8 cellular contexts compared by ENCODE assay signal in genomic region chr15:31360843-31361763, GRCh38. TPM values are rescaled to one million over a fixed set of nuclear protein-coding genes. Genes with fewer than 3 reads are reported as not detected.
A peak's percentile ranks its signal among the peaks of the same experiment; 100 is the strongest.
DNase-seq lines count a peak whose midpoint lies in the region; ATAC-seq lines count a peak whose summit lies in the region.

No MANE protein-coding gene starts in this region.

- H3K27me3 Mint-ChIP-seq in activated CD8-positive, alpha-beta memory T cell treated with anti-CD3 and anti-CD28 coated beads, Interleukin-2, amount 10 ng/mL, durations not matched to agents 7 days and 5 days, result no peaks in the 10 kb centered on the region

- H3K36me3 Mint-ChIP-seq in activated CD8-positive, alpha-beta memory T cell treated with anti-CD3 and anti-CD28 coated beads, Interleukin-2, amount 10 ng/mL, durations not matched to agents 7 days and 5 days, result peaks cover 26% of the 10 kb centered on the region
- H3K36me3 Mint-ChIP-seq in stimulated activated effector memory CD8-positive, alpha-beta T cell treated with anti-CD3 and anti-CD28 coated beads, Interleukin-12 subunit alpha, Interleukin-12 subunit beta, amount 100 ng/mL, for 72 hours, result peaks cover 84% of the 10 kb centered on the region

- peak overlapping the region; percentile 72 for H3K4me3 Mint-ChIP-seq in activated CD8-positive, alpha-beta memory T cell treated with anti-CD3 and anti-CD28 coated beads, Interleukin-2, amount 10 ng/mL, durations not matched to agents 7 days and 5 days
- peak overlapping the region; percentile 74 for H3K4me3 Mint-ChIP-seq in stimulated activated effector memory CD8-positive, alpha-beta T cell treated with anti-CD3 and anti-CD28 coated beads, Interleukin-12 subunit alpha, Interleukin-12 subunit beta, amount 100 ng/mL, for 72 hours

- CTCF ChIA-PET in activated CD8-positive, alpha-beta memory T cell treated with anti-CD3 and anti-CD28 coated beads, Interleukin-2, amount 10 ng/mL, durations not matched to agents 7 days and 5 days (lab: Charles Lee), result interaction anchor here (0.8 to 15.1 kb wide), 12 partner anchors 11 to 146 kb away, joined by 3 to 215 read pairs (median 6); no protein-coding TSS in a partner anchor

- H3K4me1 Mint-ChIP-seq in activated CD8-positive, alpha-beta memory T cell treated with anti-CD3 and anti-CD28 coated beads, Interleukin-2, amount 10 ng/mL, durations not matched to agents 7 days and 5 days, result peaks cover 100% of the 10 kb centered on the region
- peaks cover 100% of the 10 kb centered on the region for H3K4me1 Mint-ChIP-seq in stimulated activated effector memory CD8-positive, alpha-beta T cell treated with anti-CD3 and anti-CD28 coated beads, Interleukin-12 subunit alpha, Interleukin-12 subunit beta, amount 100 ng/mL, for 72 hours

- H3K9me3 Mint-ChIP-seq in activated CD8-positive, alpha-beta memory T cell treated with anti-CD3 and anti-CD28 coated beads, Interleukin-2, amount 10 ng/mL, durations not matched to agents 7 days and 5 days (ENCODE audit: low read depth), result no peaks in the 10 kb centered on the region
- no peaks in the 10 kb centered on the region for H3K9me3 Mint-ChIP-seq in stimulated activated effector memory CD8-positive, alpha-beta T cell treated with anti-CD3 and anti-CD28 coated beads, Interleukin-12 subunit alpha, Interleukin-12 subunit beta, amount 100 ng/mL, for 72 hours

- H3K27ac Mint-ChIP-seq in activated CD8-positive, alpha-beta memory T cell treated with anti-CD3 and anti-CD28 coated beads, Interleukin-2, amount 10 ng/mL, durations not matched to agents 7 days and 5 days, result peak overlapping the region; percentile 100
- peak overlapping the region; percentile 99 for H3K27ac Mint-ChIP-seq in stimulated activated effector memory CD8-positive, alpha-beta T cell treated with anti-CD3 and anti-CD28 coated beads, Interleukin-12 subunit alpha, Interleukin-12 subunit beta, amount 100 ng/mL, for 72 hours

- ATAC-seq in HG03103 (IDR thresholded peaks at IDR 0.05; ENCODE audit: low read depth, unreplicated experiment), result peak; percentile 47
- peak; percentile 77 for ATAC-seq in activated CD8-positive, alpha-beta memory T cell treated with anti-CD3 and anti-CD28 coated beads, Interleukin-2, amount 10 ng/mL, durations not matched to agents 7 days and 5 days
- ATAC-seq in stimulated activated effector memory CD8-positive, alpha-beta T cell treated with anti-CD3 and anti-CD28 coated beads, Interleukin-12 subunit alpha, Interleukin-12 subunit beta, amount 100 ng/mL, for 72 hours, result peak; percentile 84

- DNase-seq in stimulated activated CD4-positive, alpha-beta T cell treated with anti-CD3 and anti-CD28 coated beads, Interleukin-1b, Interleukin-23, amount 100 ng/mL, for 48 hours, result peak; percentile 58
- no peak for DNase-seq in stimulated activated CD4-positive, alpha-beta T cell treated with anti-CD3 and anti-CD28 coated beads, Interleukin-12 subunit alpha, Interleukin-12 subunit beta, amount 100 ng/mL, for 4 hours
- DNase-seq in NCI-H345 (lab: John Stamatoyannopoulos, UW), result peak; percentile 82
- peak; percentile 94 for DNase-seq in activated CD8-positive, alpha-beta memory T cell treated with anti-CD3 and anti-CD28 coated beads, Interleukin-2, amount 10 ng/mL, durations not matched to agents 7 days and 5 days
- DNase-seq in germinal center (ENCODE audit: low spot score), result peak; percentile 83
- peak in 1 of 2 donors; percentile 77 for DNase-seq in stimulated activated effector memory CD8-positive, alpha-beta T cell treated with anti-CD3 and anti-CD28 coated beads, Interleukin-12 subunit alpha, Interleukin-12 subunit beta, amount 100 ng/mL, for 72 hours (ENCODE audit: low spot score in 2 of 2)
- DNase-seq in AG08395 (ENCODE audit: low spot score), result no peak

RNA-seq across cellular contexts. Expression of gene KLF13, which starts 34.5 kb away (rescaled TPM):
- total RNA-seq in activated CD8-positive, alpha-beta memory T cell treated with anti-CD3 and anti-CD28 coated beads, Interleukin-2, amount 10 ng/mL, durations not matched to agents 7 days and 5 days, result 100 to 1,000 TPM; 163 to 206 TPM

Comparison
In these comparisons a context has a peak if more than half of its experiments do, and no peak if none do; other contexts are left out.
1. DNase-seq: peak in stimulated activated CD4-positive, alpha-beta T cell treated with anti-CD3 and anti-CD28 coated beads, Interleukin-1b, Interleukin-23, amount 100 ng/mL, for 48 hours (single experiment), NCI-H345 (single experiment), activated CD8-positive, alpha-beta memory T cell treated with anti-CD3 and anti-CD28 coated beads, Interleukin-2, amount 10 ng/mL, durations not matched to agents 7 days and 5 days (single experiment) and germinal center (single experiment); none in stimulated activated CD4-positive, alpha-beta T cell treated with anti-CD3 and anti-CD28 coated beads, Interleukin-12 subunit alpha, Interleukin-12 subunit beta, amount 100 ng/mL, for 4 hours (single experiment) and AG08395 (single experiment).
2. Peak in every context shown above with its lines, with median percentiles within 50 percentile points of each other: ATAC-seq.